16 cellular contexts compared by ENCODE assay signal in genomic region chr1:47813970-47814369, GRCh38.
"Had no signal": no experiment of that assay in that cellular context is flagged by ENCODE, and none has a peak within 500 bp of the region (broad histone marks: within the 10 kb centered on the region; RNA-seq: fewer than 3 reads in every experiment).

No MANE protein-coding gene starts in this region.

- H3K9me3 Mint-ChIP-seq: central memory CD8-positive, alpha-beta T cell; stimulated activated effector memory CD8-positive, alpha-beta T cell treated with anti-CD3 and anti-CD28 coated beads, Interleukin-12 subunit alpha, Interleukin-12 subunit beta, amount 100 ng/mL, for 72 hours had no signal

- H3K4me3 ChIP-seq: dorsolateral prefrontal cortex, gastrocnemius medialis, heart right ventricle, mucosa of descending colon, transverse colon had no signal

- H3K27me3 ChIP-seq: transverse colon had no signal

- DNase-seq: cortex of kidney; dorsolateral prefrontal cortex; effector CD8-positive, alpha-beta T cell; gastrocnemius medialis; hypothalamus; kidney glomerular epithelial cell; mammary epithelial cell; mucosa of descending colon; stimulated activated CD4-positive, alpha-beta T cell treated with anti-CD3 and anti-CD28 coated beads, Interleukin-4, amount 100 ng/mL, for 1 hour; stimulated activated CD8-positive, alpha-beta memory T cell treated with anti-CD3 and anti-CD28 coated beads, Interleukin-4, amount 100 ng/mL, for 48 hours; stimulated activated naive CD8-positive, alpha-beta T cell treated with anti-CD3 and anti-CD28 coated beads, Interleukin-15, Interleukin-2, amounts not matched to agents 100 U/mL and 50 U/mL, for 24 hours; transverse colon had no signal

- H3K9me3 ChIP-seq: gastrocnemius medialis, heart right ventricle, mucosa of descending colon, transverse colon had no signal

- H3K4me1 Mint-ChIP-seq: central memory CD8-positive, alpha-beta T cell; stimulated activated effector memory CD8-positive, alpha-beta T cell treated with anti-CD3 and anti-CD28 coated beads, Interleukin-12 subunit alpha, Interleukin-12 subunit beta, amount 100 ng/mL, for 72 hours had no signal

- H3K36me3 ChIP-seq: gastrocnemius medialis, heart right ventricle, transverse colon had no signal

- H3K27ac Mint-ChIP-seq: stimulated activated effector memory CD8-positive, alpha-beta T cell treated with anti-CD3 and anti-CD28 coated beads, Interleukin-12 subunit alpha, Interleukin-12 subunit beta, amount 100 ng/mL, for 72 hours had no signal

- H3K36me3 Mint-ChIP-seq: stimulated activated effector memory CD8-positive, alpha-beta T cell treated with anti-CD3 and anti-CD28 coated beads, Interleukin-12 subunit alpha, Interleukin-12 subunit beta, amount 100 ng/mL, for 72 hours had no signal

- ATAC-seq: esophagus mucosa; mucosa of descending colon; stimulated activated effector memory CD8-positive, alpha-beta T cell treated with anti-CD3 and anti-CD28 coated beads, Interleukin-12 subunit alpha, Interleukin-12 subunit beta, amount 100 ng/mL, for 72 hours; stimulated activated naive CD8-positive, alpha-beta T cell treated with anti-CD3 and anti-CD28 coated beads, Interleukin-15, Interleukin-2, amounts not matched to agents 100 U/mL and 50 U/mL, for 24 hours had no signal

- H3K27ac ChIP-seq: gastrocnemius medialis, transverse colon had no signal

- H3K4me3 Mint-ChIP-seq: central memory CD8-positive, alpha-beta T cell; stimulated activated effector memory CD8-positive, alpha-beta T cell treated with anti-CD3 and anti-CD28 coated beads, Interleukin-12 subunit alpha, Interleukin-12 subunit beta, amount 100 ng/mL, for 72 hours had no signal

- H3K4me1 ChIP-seq: gastrocnemius medialis had no signal
